ENCODE assay signal across 10 cellular contexts in the genomic region with DNA sequence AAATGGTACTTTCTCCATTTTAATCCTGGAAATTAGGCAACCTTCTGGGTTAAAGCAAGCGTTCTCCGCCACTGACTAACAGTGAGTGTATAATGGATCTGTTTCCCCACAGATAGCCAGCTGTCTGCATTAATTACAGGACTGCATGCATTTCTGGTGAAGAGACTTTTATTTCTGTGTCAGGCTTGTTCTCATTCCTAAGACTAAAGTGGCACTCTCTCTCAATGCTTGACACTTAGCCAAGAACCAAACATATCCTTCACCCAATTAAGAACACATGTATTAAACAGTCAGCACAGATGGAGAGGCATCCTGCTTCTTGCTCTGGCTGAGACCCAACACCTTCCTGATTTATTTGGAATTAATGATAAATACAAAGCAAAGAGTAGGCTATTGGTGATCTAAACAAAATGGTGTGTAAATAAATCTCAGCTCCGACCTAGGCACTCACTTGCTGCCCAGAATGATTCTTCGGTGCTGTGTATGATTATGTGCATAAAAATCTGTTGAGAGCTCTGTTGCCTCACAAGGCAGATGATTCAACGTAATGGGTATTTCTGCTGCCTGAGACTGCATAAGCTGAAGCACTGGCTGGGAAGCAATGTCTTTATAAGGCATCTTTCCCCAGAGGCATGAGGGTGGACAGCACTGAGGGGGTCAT. TPM values are rescaled to one million over a fixed set of nuclear protein-coding genes. Genes with fewer than 3 reads are reported as not detected.
DNase-seq lines count a peak whose midpoint lies in the region; ATAC-seq and TF ChIP-seq lines count a peak whose summit lies in the region.
"Had no signal": no experiment of that assay in that cellular context is flagged by ENCODE, and none has a peak within 500 bp of the region (broad histone marks: within the 10 kb centered on the region; RNA-seq: fewer than 3 reads in every experiment).

No MANE protein-coding gene starts in this region.

- POLR2A ChIA-PET in WTC11 (lab: Charles Lee): no interaction called here

- no peaks in the 10 kb centered on the region for H3K9me2 ChIP-seq in GM23248 (ENCODE audit: insufficient read depth)

- H2AFZ ChIP-seq in GM23248: no peak overlapping the region

- no peaks in the 10 kb centered on the region for H3K9me3 ChIP-seq in GM23248 (ENCODE audit: low read depth)
- no peaks in the 10 kb centered on the region for H3K9me3 ChIP-seq in skeletal muscle satellite cell (replicated peaks; ENCODE audit: low read length)

- peaks cover 80% of the 10 kb centered on the region for H3K36me3 ChIP-seq in GM23248 (ENCODE audit: low read depth)
- H3K36me3 ChIP-seq in skeletal muscle satellite cell (ENCODE audit: insufficient read depth, low read length): peaks cover 88% of the 10 kb centered on the region

- H3K36me3 Mint-ChIP-seq in WTC11: peaks cover 56% of the 10 kb centered on the region

- DNase-seq in GM23248: peak; percentile 98
- DNase-seq in WTC11 (ENCODE audit: low spot score): no peak
- DNase-seq in Right ventricle myocardium superior: no peak
- no peak for DNase-seq in iPS-NIHi11 (ENCODE audit: low spot score)
- no peak for DNase-seq in stimulated activated CD8-positive, alpha-beta memory T cell treated with anti-CD3 and anti-CD28 coated beads, Interleukin-4, amount 100 ng/mL, for 48 hours

- no peak for TF ChIP-seq CTCF in WTC11 (IDR thresholded peaks at IDR 0.05)

- ATAC-seq in WTC11 (no peak), Right ventricle myocardium superior (ENCODE audit: poor library complexity) (peak; percentile 54), HG03378 (IDR thresholded peaks at IDR 0.05; ENCODE audit: unreplicated experiment) (no peak), HG03565 (IDR thresholded peaks at IDR 0.05; ENCODE audit: unreplicated experiment) (no peak)

- peak overlapping the region; percentile 73 for H3K4me2 ChIP-seq in GM23248 (ENCODE audit: unreplicated experiment)
- peak overlapping the region; percentile 49 for H3K4me2 ChIP-seq in skeletal muscle satellite cell (ENCODE audit: low read length)

- peak overlapping the region; percentile 87 for H3K27ac ChIP-seq in GM23248

- intact Hi-C loops in Right ventricle myocardium superior (cut with DNase I): no loop called here

- H3K27me3 Mint-ChIP-seq in WTC11 (ENCODE audit: low read depth): no peaks in the 10 kb centered on the region

- H4K20me1 ChIP-seq in GM23248 (ENCODE audit: insufficient read depth): no peaks in the 10 kb centered on the region; the same call in 1 of the 2 replicates

- H3K9ac ChIP-seq in GM23248: peak overlapping the region; percentile 31; the same call in 1 of the 2 replicates
- peak overlapping the region; percentile 40 for H3K9ac ChIP-seq in skeletal muscle satellite cell (ENCODE audit: low read depth, low read length)

- H3K4me1 ChIP-seq in GM23248 (ENCODE audit: insufficient read depth): peaks cover 66% of the 10 kb centered on the region
- H3K4me1 ChIP-seq in skeletal muscle satellite cell (ENCODE audit: control insufficient read depth, insufficient read depth, low read length): peaks cover 36% of the 10 kb centered on the region

- H3K4me1 Mint-ChIP-seq in WTC11: no peaks in the 10 kb centered on the region

- WGBS in GM23248 (ENCODE audit: low coverage in 1 of 2, low lambda C conversion rate in 2 of 2, missing lambda C conversion rate in 2 of 2), 2 experiments: 1% methylated on average over 5 of the region's 5 CpGs

- CTCF ChIA-PET in WTC11 (lab: Charles Lee): interaction anchor here (1.3 kb wide), 1 partner anchor 59 kb away, joined by 3 read pairs; no protein-coding TSS in a partner anchor

- H3K4me3 ChIP-seq in GM23248 (peak overlapping the region; percentile 53), skeletal muscle satellite cell (ENCODE audit: low read length) (no peak overlapping the region)

- peaks cover 89% of the 10 kb centered on the region for H3F3A ChIP-seq in GM23248 (ENCODE audit: insufficient read depth)

- H3K27ac Mint-ChIP-seq in WTC11: peak overlapping the region; percentile 55; the same call in 1 of the 2 replicates

- H3K9me3 Mint-ChIP-seq in WTC11: no peaks in the 10 kb centered on the region

- no peak overlapping the region for H3K4me3 Mint-ChIP-seq in WTC11

- peaks cover 90% of the 10 kb centered on the region for H3K79me2 ChIP-seq in GM23248 (ENCODE audit: insufficient read depth)

- no peaks in the 10 kb centered on the region for H3K27me3 ChIP-seq in GM23248 (replicated peaks; ENCODE audit: insufficient read depth)
- no peaks in the 10 kb centered on the region for H3K27me3 ChIP-seq in skeletal muscle satellite cell (ENCODE audit: control insufficient read depth, insufficient read depth, low read length)

- in situ Hi-C loops in GM23248 (cut with MboI): no loop called here

TF ChIP-seq in WTC11, 78 proteins besides CTCF, POLR2A, EP300 and RAD21 (continues in another document):
- TF ChIP-seq PREB (CRISPR knock-in tag; IDR thresholded peaks at IDR 0.05; ENCODE audit: borderline replicate concordance) (no peak), AR (CRISPR knock-in tag; IDR thresholded peaks at IDR 0.05) (no peak), ZNF232 (CRISPR knock-in tag; IDR thresholded peaks at IDR 0.05) (no peak), GTF2I (CRISPR knock-in tag; conservative IDR thresholded peaks at IDR 0.05) (no peak), NFATC4 (CRISPR knock-in tag; IDR thresholded peaks at IDR 0.05) (no peak)
- TF ChIP-seq, protein P1, sequence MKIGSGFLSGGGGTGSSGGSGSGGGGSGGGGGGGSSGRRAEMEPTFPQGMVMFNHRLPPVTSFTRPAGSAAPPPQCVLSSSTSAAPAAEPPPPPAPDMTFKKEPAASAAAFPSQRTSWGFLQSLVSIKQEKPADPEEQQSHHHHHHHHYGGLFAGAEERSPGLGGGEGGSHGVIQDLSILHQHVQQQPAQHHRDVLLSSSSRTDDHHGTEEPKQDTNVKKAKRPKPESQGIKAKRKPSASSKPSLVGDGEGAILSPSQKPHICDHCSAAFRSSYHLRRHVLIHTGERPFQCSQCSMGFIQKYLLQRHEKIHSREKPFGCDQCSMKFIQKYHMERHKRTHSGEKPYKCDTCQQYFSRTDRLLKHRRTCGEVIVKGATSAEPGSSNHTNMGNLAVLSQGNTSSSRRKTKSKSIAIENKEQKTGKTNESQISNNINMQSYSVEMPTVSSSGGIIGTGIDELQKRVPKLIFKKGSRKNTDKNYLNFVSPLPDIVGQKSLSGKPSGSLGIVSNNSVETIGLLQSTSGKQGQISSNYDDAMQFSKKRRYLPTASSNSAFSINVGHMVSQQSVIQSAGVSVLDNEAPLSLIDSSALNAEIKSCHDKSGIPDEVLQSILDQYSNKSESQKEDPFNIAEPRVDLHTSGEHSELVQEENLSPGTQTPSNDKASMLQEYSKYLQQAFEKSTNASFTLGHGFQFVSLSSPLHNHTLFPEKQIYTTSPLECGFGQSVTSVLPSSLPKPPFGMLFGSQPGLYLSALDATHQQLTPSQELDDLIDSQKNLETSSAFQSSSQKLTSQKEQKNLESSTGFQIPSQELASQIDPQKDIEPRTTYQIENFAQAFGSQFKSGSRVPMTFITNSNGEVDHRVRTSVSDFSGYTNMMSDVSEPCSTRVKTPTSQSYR (CRISPR knock-in tag; IDR thresholded peaks at IDR 0.05): no peak
- TF ChIP-seq, protein P2, sequence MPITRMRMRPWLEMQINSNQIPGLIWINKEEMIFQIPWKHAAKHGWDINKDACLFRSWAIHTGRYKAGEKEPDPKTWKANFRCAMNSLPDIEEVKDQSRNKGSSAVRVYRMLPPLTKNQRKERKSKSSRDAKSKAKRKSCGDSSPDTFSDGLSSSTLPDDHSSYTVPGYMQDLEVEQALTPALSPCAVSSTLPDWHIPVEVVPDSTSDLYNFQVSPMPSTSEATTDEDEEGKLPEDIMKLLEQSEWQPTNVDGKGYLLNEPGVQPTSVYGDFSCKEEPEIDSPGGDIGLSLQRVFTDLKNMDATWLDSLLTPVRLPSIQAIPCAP (CRISPR knock-in tag; IDR thresholded peaks at IDR 0.05): no peak

RNA-seq across cellular contexts. Expression of gene CALU, which starts 16.8 kb away (rescaled TPM):
- 1,466 and 1,589 TPM in 2 replicates for total RNA-seq in GM23248 (2014; rRNA removed; shearing (Covaris generic))
- polyA plus RNA-seq in GM23248 (2016; fragmentation: Nextera tagmentation; extraction: Ambion mirVana): 1,706 and 1,740 TPM in 2 replicates
- total RNA-seq in WTC11 (2021) (150 to 163 TPM (median 159 TPM) in 3 replicates), Right ventricle myocardium superior (165 TPM)
- total RNA-seq in skeletal muscle satellite cell (2012; rRNA removed): 536 and 648 TPM in 2 replicates

RNA-seq across cellular contexts. Expression of gene OPN1SW, which starts 19.6 kb away (rescaled TPM):
- not detected in 2 replicates for total RNA-seq in GM23248 (2014; rRNA removed; shearing (Covaris generic))
- 2.2 and 2.6 TPM in 2 replicates for polyA plus RNA-seq in GM23248 (2016; fragmentation: Nextera tagmentation; extraction: Ambion mirVana)
- not detected in 3 replicates for total RNA-seq in WTC11 (2021)
- not detected for total RNA-seq in Right ventricle myocardium superior
- not detected in 2 replicates for total RNA-seq in skeletal muscle satellite cell (2012; rRNA removed)
- total RNA-seq: lower leg skin, SK-MEL-5 had no signal

RNA-seq across cellular contexts. Expression of gene CCDC136, which starts 35.8 kb away (rescaled TPM):
- 3.1 and 3.8 TPM in 2 replicates for total RNA-seq in GM23248 (2014; rRNA removed; shearing (Covaris generic))
- 2.8 and 3.9 TPM in 2 replicates for polyA plus RNA-seq in GM23248 (2016; fragmentation: Nextera tagmentation; extraction: Ambion mirVana)
- 47.4 to 51.0 TPM (median 49.5 TPM) in 3 replicates for total RNA-seq in WTC11 (2021)
- 5.2 TPM for total RNA-seq in Right ventricle myocardium superior
- 7.2 and 9.1 TPM in 2 replicates for total RNA-seq in skeletal muscle satellite cell (2012; rRNA removed)
